In genomic region chr14:20489093-20489994, GRCh38 we compare ENCODE assay signal across 8 cellular contexts. TPM values are rescaled to one million over a fixed set of nuclear protein-coding genes. Genes with fewer than 3 reads are reported as not detected.
DNase-seq lines count a peak whose midpoint lies in the region; ATAC-seq and TF ChIP-seq lines count a peak whose summit lies in the region.

No MANE protein-coding gene starts in this region.

- peak overlapping the region; percentile 25 to 77 (median 73) for H3K4me3 Mint-ChIP-seq in IgD-negative memory B cell
- peak overlapping the region; percentile 81 for H3K4me3 Mint-ChIP-seq in type B pancreatic cell

- H3K4me3 ChIP-seq in heart left ventricle: no peak overlapping the region
- no peak overlapping the region for H3K4me3 ChIP-seq in choroid plexus epithelial cell (ENCODE audit: low read depth, low read length)

- DNase-seq in heart left ventricle: peak in 2 of 5 donors; percentile 19 to 22
- no peak for DNase-seq in Right ventricle myocardium inferior (ENCODE audit: missing footprints)
- DNase-seq in choroid plexus epithelial cell (ENCODE audit: low read depth): peak; percentile 43
- DNase-seq in type B pancreatic cell (ENCODE audit: extremely low spot score, unreplicated experiment): no peak
- no peak for DNase-seq in NCI-H1930 (lab: John Stamatoyannopoulos, UW)
- DNase-seq in mesenteric fat pad (ENCODE audit: low spot score): no peak

- peak overlapping the region in 11 of 12 donors; percentile 28 to 69 (median 53) for H3K27ac ChIP-seq in heart left ventricle

- intact Hi-C loops in heart left ventricle (cut with DNase I) (no loop called here), Right ventricle myocardium inferior (cut with DNase I) (no loop called here)

- TF ChIP-seq CTCF in heart left ventricle (IDR thresholded peaks at IDR 0.05) (no peak), choroid plexus epithelial cell (conservative IDR thresholded peaks at IDR 0.05; ENCODE audit: low read depth, low read length) (no peak), type B pancreatic cell (conservative IDR thresholded peaks at IDR 0.05) (no peak)

- no peaks in the 10 kb centered on the region for H3K9me3 Mint-ChIP-seq in IgD-negative memory B cell
- H3K9me3 Mint-ChIP-seq in type B pancreatic cell: peaks cover 9% of the 10 kb centered on the region

- H3K36me3 ChIP-seq in heart left ventricle: no peaks in the 10 kb centered on the region

- H3K36me3 Mint-ChIP-seq in IgD-negative memory B cell (peaks cover 2% of the 10 kb centered on the region), type B pancreatic cell (no peaks in the 10 kb centered on the region)

- H3K4me1 Mint-ChIP-seq in IgD-negative memory B cell: peaks cover 40 to 59% (median 48%) of the 10 kb centered on the region in 3 donors
- peaks cover 11% of the 10 kb centered on the region for H3K4me1 Mint-ChIP-seq in type B pancreatic cell (ENCODE audit: unreplicated experiment)

- peaks cover 0 to 9% (median 0%) of the 10 kb centered on the region in 9 donors for H3K27me3 ChIP-seq in heart left ventricle

- 37 to 55% (median 54%) methylated on average over 6 of the region's 6 CpGs for WGBS in heart left ventricle, 4 donors

- H3K27me3 Mint-ChIP-seq in IgD-negative memory B cell (peaks cover 2% of the 10 kb centered on the region), type B pancreatic cell (no peaks in the 10 kb centered on the region)

- peak overlapping the region; percentile 4 to 92 (median 13) for H3K27ac Mint-ChIP-seq in IgD-negative memory B cell
- H3K27ac Mint-ChIP-seq in type B pancreatic cell: peak overlapping the region; percentile 97

- peaks cover 0 to 48% (median 6%) of the 10 kb centered on the region in 12 donors for H3K4me1 ChIP-seq in heart left ventricle

- no peak for TF ChIP-seq POLR2A in heart left ventricle (IDR thresholded peaks at IDR 0.05)

- H3K9me3 ChIP-seq in heart left ventricle: no peaks in the 10 kb centered on the region

- peak; percentile 58 to 88 (median 76) for ATAC-seq in heart left ventricle
- no peak for ATAC-seq in Right ventricle myocardium inferior
- no peak for ATAC-seq in HG03025 (IDR thresholded peaks at IDR 0.05; ENCODE audit: low FRiP score, unreplicated experiment)

RNA-seq across cellular contexts. Expression of gene RNASE10, which starts 16.0 kb away (rescaled TPM):
- total RNA-seq in heart left ventricle (under 1 TPM in 5 of 9 donors, not detected in 4; 0.21 to 0.34 (median 0.27) TPM), Right ventricle myocardium inferior (0.27 TPM), type B pancreatic cell (ENCODE audit: low replicate concordance) (0.88 and 0.94 TPM in 2 replicates), mesenteric fat pad (not detected)
- polyA plus RNA-seq in heart left ventricle (not detected), IgD-negative memory B cell (0.19 TPM)

RNA-seq across cellular contexts. Expression of gene PNP, which starts 20.1 kb away (rescaled TPM):
- total RNA-seq in heart left ventricle: 10 to 100 TPM in 6 of 9 donors, 1 to 10 TPM in 3; 4.2 to 38.5 (median 10.5) TPM
- polyA plus RNA-seq in heart left ventricle: 10 to 100 TPM in 1 of 2 donors, 1 to 10 TPM in 1; 5.9 to 29.8 TPM
- 7.6 TPM for total RNA-seq in Right ventricle myocardium inferior
- 37.6 TPM for polyA plus RNA-seq in IgD-negative memory B cell
- 36.9 and 66.3 TPM in 2 replicates for total RNA-seq in type B pancreatic cell (ENCODE audit: low replicate concordance)
- total RNA-seq in mesenteric fat pad: 69.1 TPM

RNA-seq across cellular contexts. Expression of gene PIP4P1, which starts 28.1 kb away (rescaled TPM):
- total RNA-seq in heart left ventricle (10 to 100 TPM; 12.3 to 25.3 (median 18.0) TPM), Right ventricle myocardium inferior (17.2 TPM), type B pancreatic cell (ENCODE audit: low replicate concordance) (38.4 and 44.8 TPM in 2 replicates), mesenteric fat pad (28.0 TPM)
- polyA plus RNA-seq in heart left ventricle (10 to 100 TPM; 13.9 to 39.8 TPM), IgD-negative memory B cell (63.7 TPM)

RNA-seq across cellular contexts. Expression of gene APEX1, which starts 34.3 kb away (rescaled TPM):
- total RNA-seq in heart left ventricle: 10 to 100 TPM; 60.4 to 92.6 (median 76.4) TPM
- polyA plus RNA-seq in heart left ventricle: 100 to 1,000 TPM in 1 of 2 donors, 10 to 100 TPM in 1; 47.9 to 109 TPM
- total RNA-seq in Right ventricle myocardium inferior: 67.2 TPM
- 143 TPM for polyA plus RNA-seq in IgD-negative memory B cell
- 228 and 319 TPM in 2 replicates for total RNA-seq in type B pancreatic cell (ENCODE audit: low replicate concordance)
- total RNA-seq in mesenteric fat pad: 118 TPM

RNA-seq across cellular contexts. Expression of gene OSGEP, which starts 34.7 kb away (rescaled TPM):
- total RNA-seq in heart left ventricle (10 to 100 TPM; 16.1 to 40.9 (median 18.5) TPM), Right ventricle myocardium inferior (18.8 TPM), type B pancreatic cell (ENCODE audit: low replicate concordance) (37.4 and 57.1 TPM in 2 replicates), mesenteric fat pad (23.3 TPM)
- polyA plus RNA-seq in heart left ventricle (10 to 100 TPM; 21.6 to 30.0 TPM), IgD-negative memory B cell (50.8 TPM)

Comparison
In these comparisons a context has a peak if more than half of its experiments do, and no peak if none do; other contexts are left out.
1. ATAC-seq: peak in heart left ventricle (4 of 4); none in Right ventricle myocardium inferior (single experiment) and HG03025 (single experiment).